In the genomic region with DNA sequence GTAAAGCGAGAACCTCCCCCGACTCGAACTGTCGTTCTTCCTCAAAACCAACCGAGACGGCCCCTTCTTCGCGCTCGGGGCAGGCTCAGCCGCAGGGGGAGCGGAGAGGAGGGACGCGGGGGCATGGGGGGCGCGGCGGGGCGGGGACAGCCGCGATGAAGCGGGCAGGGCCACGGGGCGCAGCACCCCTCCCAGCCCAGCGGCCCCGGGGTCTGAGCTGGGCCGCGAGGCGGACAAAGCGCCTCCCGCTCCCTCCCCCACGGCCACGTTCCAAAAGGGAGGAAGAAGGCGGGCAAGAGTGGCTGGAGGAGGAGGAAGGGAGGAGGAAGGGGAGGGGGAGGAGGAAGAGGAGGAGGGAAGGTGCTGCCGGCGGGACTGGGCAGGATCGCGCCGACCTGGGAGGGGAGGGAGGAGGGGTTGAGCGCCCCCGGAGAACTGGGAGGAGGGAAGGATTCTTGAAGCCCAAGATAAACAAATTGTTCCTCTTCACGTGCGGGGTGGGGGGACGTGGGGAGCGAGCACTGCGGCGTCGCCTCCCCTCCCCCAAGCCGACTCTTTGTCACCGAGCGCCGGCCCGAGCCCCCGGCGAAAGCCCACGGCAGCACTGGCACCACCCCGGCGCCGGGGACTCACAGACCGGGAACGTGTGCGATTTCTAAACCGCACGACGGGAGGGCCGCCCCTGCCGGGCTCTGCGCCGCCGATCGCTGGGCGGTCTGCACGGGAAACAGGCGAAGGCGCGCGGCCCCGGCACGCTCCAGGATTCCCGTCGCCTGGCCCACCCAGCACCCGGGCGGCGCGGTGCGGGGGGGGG, we compare ENCODE assay signal across 8 cellular contexts. TPM values are rescaled to one million over a fixed set of nuclear protein-coding genes. Genes with fewer than 3 reads are reported as not detected.
A peak's percentile ranks its signal among the peaks of the same experiment; 100 is the strongest.
DNase-seq lines count a peak whose midpoint lies in the region; ATAC-seq and TF ChIP-seq lines count a peak whose summit lies in the region.

No MANE protein-coding gene starts in this region.

- H3K9ac ChIP-seq in IMR-90 (ENCODE audit: low read depth, low read length) (peak overlapping the region; percentile 94), endodermal cell (ENCODE audit: extremely low read depth, low read length, poor library complexity, severe bottlenecking) (peak overlapping the region; percentile 95)

- H3K9me3 ChIP-seq in IMR-90 (ENCODE audit: control insufficient read depth, insufficient read depth, low read length), result no peaks in the 10 kb centered on the region
- H3K9me3 ChIP-seq in OCI-LY7 (ENCODE audit: low read length), result no peaks in the 10 kb centered on the region
- no peaks in the 10 kb centered on the region for H3K9me3 ChIP-seq in endodermal cell (ENCODE audit: control insufficient read depth, low read length)

- CTCF ChIA-PET in IMR-90 (lab: Yijun Ruan, JAX), result interaction anchor here (1.0 kb wide), 1 partner anchor 86 kb away, joined by 4 read pairs; no protein-coding TSS in a partner anchor
- CTCF ChIA-PET in OCI-LY7 (lab: Charles Lee; ENCODE audit: unreplicated experiment), result interaction anchor here (0.6 to 1.0 kb wide), 2 partner anchors 34 to 115 kb away, joined by 3 to 4 read pairs; no protein-coding TSS in a partner anchor

- H3K4me1 ChIP-seq in IMR-90 (ENCODE audit: control insufficient read depth, insufficient read depth, low read length), result no peaks in the 10 kb centered on the region
- peaks cover 30% of the 10 kb centered on the region for H3K4me1 ChIP-seq in OCI-LY7 (ENCODE audit: insufficient read depth, low read length, poor library complexity, severe bottlenecking)
- peaks cover 15% of the 10 kb centered on the region for H3K4me1 ChIP-seq in endodermal cell (ENCODE audit: control insufficient read depth, insufficient read depth, low read length)

- H3K27ac ChIP-seq in IMR-90 (ENCODE audit: insufficient read depth, low read length) (peak overlapping the region; percentile 95), OCI-LY7 (ENCODE audit: low read depth, low read length, poor library complexity, severe bottlenecking) (peak overlapping the region; percentile 52), endodermal cell (ENCODE audit: low read depth, low read length) (peak overlapping the region; percentile 98)

- peak overlapping the region; percentile 85 for H3K4me2 ChIP-seq in IMR-90 (ENCODE audit: low read depth, low read length)
- H3K4me2 ChIP-seq in OCI-LY7 (ENCODE audit: low read length), result peak overlapping the region; percentile 81

- H3K23ac ChIP-seq in IMR-90 (ENCODE audit: low read depth, low read length), result no peak overlapping the region

- H3K36me3 Mint-ChIP-seq in endodermal cell (ENCODE audit: low read depth), result no peaks in the 10 kb centered on the region

- peak overlapping the region; percentile 19 to 91; a peak in 3 of 4 replicates for H4K8ac ChIP-seq in IMR-90 (ENCODE audit: low read depth in 2 of 2, low read length in 2 of 2)

- peak overlapping the region; percentile 19 for H4K5ac ChIP-seq in IMR-90 (ENCODE audit: low read depth, low read length)

- H3K18ac ChIP-seq in IMR-90 (ENCODE audit: low read depth, low read length), result peak overlapping the region; percentile 47; the same call in 1 of the 2 replicates

- ATAC-seq in IMR-90 (ENCODE audit: low read depth) (peak; percentile 71), HG03565 (IDR thresholded peaks at IDR 0.05; ENCODE audit: unreplicated experiment) (no peak)

- H3K4me3 ChIP-seq in IMR-90 (ENCODE audit: insufficient read depth, low read depth, low read length) (peak overlapping the region; percentile 90), OCI-LY7 (ENCODE audit: low read depth, low read length, poor library complexity, severe bottlenecking) (peak overlapping the region; percentile 72), endodermal cell (ENCODE audit: low read length) (peak overlapping the region; percentile 97)

- peaks cover 0 to 12% of the 10 kb centered on the region in 2 experiments; a peak in 2 of 4 replicates for H3K79me1 ChIP-seq in IMR-90 (ENCODE audit: low read depth in 1 of 2, low read length in 2 of 2)

- H2AK9ac ChIP-seq in IMR-90 (replicated peaks; ENCODE audit: low read depth, low read length, poor library complexity), result peak overlapping the region; percentile 95

- H3K4me1 Mint-ChIP-seq in endodermal cell, result peaks cover 40% of the 10 kb centered on the region

- TF ChIP-seq CTCF in IMR-90 (conservative IDR thresholded peaks at IDR 0.05; ENCODE audit: low read depth, low read length) (no peak), OCI-LY7 (conservative IDR thresholded peaks at IDR 0.05; ENCODE audit: low read length) (no peak), endodermal cell (conservative IDR thresholded peaks at IDR 0.05) (no peak)

- no peaks in the 10 kb centered on the region for H3K79me2 ChIP-seq in OCI-LY7 (ENCODE audit: insufficient read depth, low read depth, low read length)

- WGBS in IMR-90 (ENCODE audit: extremely low coverage in 2 of 2, insufficient read length in 1 of 2), 2 experiments, result 0% methylated on average over 1 of the region's 84 CpGs; no CpG with 5 or more reads in 1 of the 2 experiments
- 0% methylated on average over 1 to 83 of the region's 84 CpGs for WGBS in endodermal cell (ENCODE audit: insufficient coverage in 1 of 2, insufficient read length in 1 of 2), 2 experiments

- intact Hi-C loops in IMR-90 (cut with micrococcal nuclease) (loop anchor here (1.0 to 5.0 kb wide), 5 partner anchors 99 to 701 kb away; no protein-coding TSS in a partner anchor), OCI-LY7 (cut with micrococcal nuclease; ENCODE audit: unreplicated experiment) (loop anchor here (5.0 to 10.0 kb wide), 5 partner anchors 99 to 1134 kb away; a partner anchor contains a TSS)

- H3K36me3 ChIP-seq in IMR-90 (ENCODE audit: control insufficient read depth, insufficient read depth, low read length) (no peaks in the 10 kb centered on the region), OCI-LY7 (ENCODE audit: insufficient read depth, low read length) (no peaks in the 10 kb centered on the region), endodermal cell (ENCODE audit: control insufficient read depth, insufficient read depth, low read length) (no peaks in the 10 kb centered on the region)

- no peak overlapping the region for H2AK5ac ChIP-seq in IMR-90 (ENCODE audit: low read depth, low read length)

- H3K9me1 ChIP-seq in IMR-90 (ENCODE audit: insufficient read depth, low read length), result no peaks in the 10 kb centered on the region

- H3K4ac ChIP-seq in IMR-90 (ENCODE audit: low read depth, low read length), result peak overlapping the region; percentile 93

- H4K20me1 ChIP-seq in IMR-90 (ENCODE audit: insufficient read depth, low read length) (no peaks in the 10 kb centered on the region), OCI-LY7 (ENCODE audit: insufficient read depth, low read length) (no peaks in the 10 kb centered on the region)

- no peaks in the 10 kb centered on the region for H3K9me3 Mint-ChIP-seq in endodermal cell

- in situ Hi-C loops in IMR-90 (cut with MboI; ENCODE audit: low sequenced_read_pairs), result loop anchor here (5.0 to 10.0 kb wide), 4 partner anchors 101 to 416 kb away; no protein-coding TSS in a partner anchor

- H3K9me2 ChIP-seq in OCI-LY7 (ENCODE audit: insufficient read depth, low read length), result no peaks in the 10 kb centered on the region

- BruUV-seq in IMR-90 (replicated peaks; lab: Mats Ljungman, UMichigan), result no TSS peak
- no TSS peak for BruUV-seq in OCI-LY7 (replicated peaks; lab: Mats Ljungman, UMichigan)

- no peak for TF ChIP-seq RAD21 in IMR-90 (IDR thresholded peaks at IDR 0.05; ENCODE audit: low read length)

- H3K56ac ChIP-seq in IMR-90 (ENCODE audit: extremely low read depth, insufficient read depth, low read length), result peak overlapping the region; percentile 85

- TF ChIP-seq POLR2A in IMR-90 (IDR thresholded peaks at IDR 0.05; ENCODE audit: low read depth, low read length), result peak; percentile 80

- dilution Hi-C loops in IMR-90 (cut with HindIII; ENCODE audit: low sequenced_read_pairs, unreplicated experiment), result no loop called here

- H2AFZ ChIP-seq in IMR-90 (replicated peaks; ENCODE audit: low read length, poor library complexity), result peak overlapping the region; percentile 96
- H2AFZ ChIP-seq in OCI-LY7 (ENCODE audit: low read length), result peak overlapping the region; percentile 84

- H2BK5ac ChIP-seq in IMR-90 (ENCODE audit: low read depth, low read length, poor library complexity, severe bottlenecking), result peak overlapping the region; percentile 92

- peak overlapping the region; percentile 92 for H3K14ac ChIP-seq in IMR-90 (replicated peaks; ENCODE audit: low read depth, low read length)

- peak overlapping the region; percentile 98 for H3K4me3 Mint-ChIP-seq in endodermal cell

- H3K27me3 ChIP-seq in IMR-90 (ENCODE audit: control insufficient read depth, insufficient read depth, low read length) (no peaks in the 10 kb centered on the region), endodermal cell (ENCODE audit: control insufficient read depth, insufficient read depth, low read length, poor library complexity, severe bottlenecking) (no peaks in the 10 kb centered on the region)

- no peaks in the 10 kb centered on the region for H3K27me3 Mint-ChIP-seq in endodermal cell (ENCODE audit: insufficient read depth)

- H2BK15ac ChIP-seq in IMR-90 (ENCODE audit: low read depth, low read length), result 0 out of 3 replicates have a peak overlapping the region, but pooled peaks have one; percentile 66

- POLR2A ChIA-PET in IMR-90 (lab: Charles Lee; ENCODE audit: unreplicated experiment), result interaction anchor here (0.6 to 1.0 kb wide), 6 partner anchors 101 to 496 kb away, joined by 3 to 13 read pairs (median 3); a partner anchor contains a TSS
- POLR2A ChIA-PET in OCI-LY7 (lab: Charles Lee), result interaction anchor here (0.6 to 0.8 kb wide), 4 partner anchors 8 to 42 kb away, joined by 3 to 5 read pairs (median 4); no protein-coding TSS in a partner anchor

- peak overlapping the region; percentile 89 for H2BK120ac ChIP-seq in IMR-90 (ENCODE audit: low read depth, low read length)

- DNase-seq in DMS79 (lab: John Stamatoyannopoulos, UW) (peak; percentile 73), IMR-90 (peak; percentile 97), OCI-LY7 (ENCODE audit: low spot score) (peak; percentile 83), activated T-cell treated with anti-CD3 and anti-CD28 coated beads for 1 hour (ENCODE audit: low read depth) (peak; percentile 29), endodermal cell (peak; percentile 95), medulla oblongata (ENCODE audit: extremely low spot score) (peak; percentile 94)
- peak; percentile 38 for DNase-seq in stimulated activated CD8-positive, alpha-beta memory T cell treated with anti-CD3 and anti-CD28 coated beads, Interleukin-15, amount 100 ng/mL, for 1 hour (ENCODE audit: low read depth)

- peak overlapping the region; percentile 91 for H3K27ac Mint-ChIP-seq in endodermal cell

- H2BK20ac ChIP-seq in IMR-90 (ENCODE audit: low read depth, low read length), result peak overlapping the region; percentile 6; the same call in 1 of the 2 replicates

- H4K91ac ChIP-seq in IMR-90 (ENCODE audit: insufficient read depth, low read depth, low read length), result peak overlapping the region; percentile 75

RNA-seq across cellular contexts. Expression of a gene that starts 2.9 kb away (rescaled TPM):
- 0.90 and 1.1 TPM in 2 replicates for total RNA-seq in IMR-90 (2012; rRNA removed)
- polyA plus RNA-seq in IMR-90 (2012; rRNA removed), result 1.7 and 2.0 TPM in 2 replicates
- 0.78 and 1.8 TPM in 2 replicates for polyA plus RNA-seq in IMR-90 (2012; cell fraction: cytosol; rRNA removed)
- polyA plus RNA-seq in IMR-90 (2012; cell fraction: nucleus; rRNA removed; ENCODE audit: low replicate concordance), result 1.3 and 2.3 TPM in 2 replicates
- total RNA-seq in OCI-LY7 (2014; rRNA removed; shearing (Covaris generic)), result 1.2 and 1.8 TPM in 2 replicates
- total RNA-seq in OCI-LY7 (2022), result 0.74 and 0.80 TPM in 2 replicates
- 10 to 100 TPM; 29.2 to 32.2 TPM for total RNA-seq in endodermal cell
- 16.8 TPM for polyA plus RNA-seq in endodermal cell (2013, experiment 1 of 2)
- 15.4 TPM for polyA plus RNA-seq in endodermal cell (2013, experiment 2 of 2)

Comparison
In these comparisons a context has a peak if more than half of its experiments do, and no peak if none do; other contexts are left out.
1. DNase-seq: peak in every context shown above with its lines; median percentile 97 in IMR-90; 95 in endodermal cell; 94 in medulla oblongata; 83 in OCI-LY7; 73 in DMS79; 38 in stimulated activated CD8-positive, alpha-beta memory T cell treated with anti-CD3 and anti-CD28 coated beads, Interleukin-15, amount 100 ng/mL, for 1 hour; 29 in activated T-cell treated with anti-CD3 and anti-CD28 coated beads for 1 hour.
2. RNA of a gene that starts 2.9 kb away (total RNA-seq): 29.2 to 32.2 TPM in endodermal cell; 0.74 to 1.8 TPM in OCI-LY7 and 0.90 to 1.1 TPM in IMR-90; every median in the first group is over 10 times any median in the second.
3. Peak in every context shown above with its lines, with median percentiles within 50 percentile points of each other: H3K27ac ChIP-seq and H3K4me3 ChIP-seq.